7 cellular contexts compared by ENCODE assay signal in genomic region chr1:113947388-113948107, GRCh38. TPM values are rescaled to one million over a fixed set of nuclear protein-coding genes. Genes with fewer than 3 reads are reported as not detected.
DNase-seq lines count a peak whose midpoint lies in the region; ATAC-seq, FAIRE-seq and TF ChIP-seq lines count a peak whose summit lies in the region.

No MANE protein-coding gene starts in this region.

- no peak overlapping the region for H3K4me2 ChIP-seq in IMR-90 (ENCODE audit: low read depth, low read length)

- H2BK20ac ChIP-seq in IMR-90 (ENCODE audit: low read depth, low read length) = no peak overlapping the region

- intact Hi-C loops in IMR-90 (cut with micrococcal nuclease) = loop anchor here (5.0 kb wide), 1 partner anchor 110 kb away; no protein-coding TSS in a partner anchor

- no peak for TF ChIP-seq POLR2A in IMR-90 (IDR thresholded peaks at IDR 0.05; ENCODE audit: low read depth, low read length)

- H3K36me3 ChIP-seq in IMR-90 (ENCODE audit: control insufficient read depth, insufficient read depth, low read length) = peaks cover 6% of the 10 kb centered on the region; the same call in 1 of the 2 replicates

- POLR2A ChIA-PET in IMR-90 (lab: Charles Lee; ENCODE audit: unreplicated experiment) = no interaction called here
- POLR2A ChIA-PET in activated CD4-positive, alpha-beta memory T cell treated with anti-CD3 and anti-CD28 coated beads, Interleukin-2, amount 10 ng/mL, durations not matched to agents 7 days and 5 days (lab: Charles Lee) = interaction anchor here (0.6 to 3.0 kb wide), 10 partner anchors 9 to 394 kb away, joined by 3 to 62 read pairs (median 3); partner anchors contain the start of genes AP4B1, DCLRE1B, HIPK1 and RSBN1

- in situ Hi-C loops in IMR-90 (cut with MboI; ENCODE audit: low sequenced_read_pairs) = no loop called here

- peaks cover 3% of the 10 kb centered on the region for H3K9me3 Mint-ChIP-seq in activated CD4-positive, alpha-beta memory T cell treated with anti-CD3 and anti-CD28 coated beads, Interleukin-2, amount 10 ng/mL, durations not matched to agents 7 days and 5 days
- H3K9me3 Mint-ChIP-seq in immature natural killer cell = no peaks in the 10 kb centered on the region
- no peaks in the 10 kb centered on the region for H3K9me3 Mint-ChIP-seq in stimulated activated effector memory CD8-positive, alpha-beta T cell treated with anti-CD3 and anti-CD28 coated beads, Interleukin-12 subunit alpha, Interleukin-12 subunit beta, amount 100 ng/mL, for 72 hours

- no peak for TF ChIP-seq CTCF in IMR-90 (conservative IDR thresholded peaks at IDR 0.05; ENCODE audit: low read depth, low read length)

- no CpG with 5 or more reads among the region's 3 CpGs for WGBS in IMR-90 (ENCODE audit: extremely low coverage in 2 of 2, insufficient read length in 1 of 2), 2 experiments

- peaks cover 51% of the 10 kb centered on the region for H3K36me3 Mint-ChIP-seq in activated CD4-positive, alpha-beta memory T cell treated with anti-CD3 and anti-CD28 coated beads, Interleukin-2, amount 10 ng/mL, durations not matched to agents 7 days and 5 days (ENCODE audit: low read depth)
- H3K36me3 Mint-ChIP-seq in immature natural killer cell = peaks cover 4 to 18% (median 9%) of the 10 kb centered on the region in 3 donors
- H3K36me3 Mint-ChIP-seq in stimulated activated effector memory CD8-positive, alpha-beta T cell treated with anti-CD3 and anti-CD28 coated beads, Interleukin-12 subunit alpha, Interleukin-12 subunit beta, amount 100 ng/mL, for 72 hours = peaks cover 62% of the 10 kb centered on the region

- H2AFZ ChIP-seq in IMR-90 (replicated peaks; ENCODE audit: low read length, poor library complexity) = no peak overlapping the region

- H3K4me1 Mint-ChIP-seq in activated CD4-positive, alpha-beta memory T cell treated with anti-CD3 and anti-CD28 coated beads, Interleukin-2, amount 10 ng/mL, durations not matched to agents 7 days and 5 days = peaks cover 49% of the 10 kb centered on the region
- H3K4me1 Mint-ChIP-seq in immature natural killer cell = peaks cover 75 to 85% of the 10 kb centered on the region in 2 donors
- peaks cover 46% of the 10 kb centered on the region for H3K4me1 Mint-ChIP-seq in stimulated activated effector memory CD8-positive, alpha-beta T cell treated with anti-CD3 and anti-CD28 coated beads, Interleukin-12 subunit alpha, Interleukin-12 subunit beta, amount 100 ng/mL, for 72 hours

- H3K27me3 ChIP-seq in IMR-90 (ENCODE audit: control insufficient read depth, insufficient read depth, low read length) = no peaks in the 10 kb centered on the region

- H3K4me3 ChIP-seq in IMR-90 (ENCODE audit: insufficient read depth, low read depth, low read length) = no peak overlapping the region

- H3K4ac ChIP-seq in IMR-90 (ENCODE audit: low read depth, low read length) = no peak overlapping the region

- H3K27ac ChIP-seq in IMR-90 (ENCODE audit: insufficient read depth, low read length) = no peak overlapping the region

- peak overlapping the region; percentile 37; the same call in 1 of the 2 replicates for H3K23ac ChIP-seq in IMR-90 (ENCODE audit: low read depth, low read length)

- H3K4me1 ChIP-seq in IMR-90 (ENCODE audit: control insufficient read depth, insufficient read depth, low read length) = peaks cover 7% of the 10 kb centered on the region

- peak overlapping the region; percentile 71 for H3K27ac Mint-ChIP-seq in activated CD4-positive, alpha-beta memory T cell treated with anti-CD3 and anti-CD28 coated beads, Interleukin-2, amount 10 ng/mL, durations not matched to agents 7 days and 5 days
- peak overlapping the region; percentile 79 to 93 (median 88) for H3K27ac Mint-ChIP-seq in immature natural killer cell
- peak overlapping the region; percentile 70 for H3K27ac Mint-ChIP-seq in stimulated activated effector memory CD8-positive, alpha-beta T cell treated with anti-CD3 and anti-CD28 coated beads, Interleukin-12 subunit alpha, Interleukin-12 subunit beta, amount 100 ng/mL, for 72 hours

- dilution Hi-C loops in IMR-90 (cut with HindIII; ENCODE audit: low sequenced_read_pairs, unreplicated experiment) = no loop called here

- no peak overlapping the region for H2BK15ac ChIP-seq in IMR-90 (ENCODE audit: low read depth, low read length)

- H3K14ac ChIP-seq in IMR-90 (replicated peaks; ENCODE audit: low read depth, low read length) = peak overlapping the region; percentile 24; the same call in 1 of the 2 replicates

- CTCF ChIA-PET in IMR-90 (lab: Yijun Ruan, JAX) = interaction anchor here (1.2 to 1.5 kb wide), 2 partner anchors 10 to 11 kb away, joined by 3 to 5 read pairs; no protein-coding TSS in a partner anchor
- CTCF ChIA-PET in activated CD4-positive, alpha-beta memory T cell treated with anti-CD3 and anti-CD28 coated beads, Interleukin-2, amount 10 ng/mL, durations not matched to agents 7 days and 5 days (lab: Charles Lee) = interaction anchor here (0.6 to 2.4 kb wide), 11 partner anchors 9 to 206 kb away, joined by 3 to 19 read pairs (median 5); partner anchors contain the start of gene HIPK1

- peak overlapping the region; percentile 6 for H3K4me3 Mint-ChIP-seq in activated CD4-positive, alpha-beta memory T cell treated with anti-CD3 and anti-CD28 coated beads, Interleukin-2, amount 10 ng/mL, durations not matched to agents 7 days and 5 days
- H3K4me3 Mint-ChIP-seq in immature natural killer cell = peak overlapping the region; percentile 47 to 70 (median 56)
- peak overlapping the region; percentile 58 for H3K4me3 Mint-ChIP-seq in stimulated activated effector memory CD8-positive, alpha-beta T cell treated with anti-CD3 and anti-CD28 coated beads, Interleukin-12 subunit alpha, Interleukin-12 subunit beta, amount 100 ng/mL, for 72 hours

- BruUV-seq in IMR-90 (replicated peaks; lab: Mats Ljungman, UMichigan) = no TSS peak

- H2AK9ac ChIP-seq in IMR-90 (replicated peaks; ENCODE audit: low read depth, low read length, poor library complexity) = no peak overlapping the region

- ATAC-seq in IMR-90 (ENCODE audit: low read depth) = no peak; the same call in 1 of the 2 replicates
- no peak for ATAC-seq in stimulated activated effector memory CD8-positive, alpha-beta T cell treated with anti-CD3 and anti-CD28 coated beads, Interleukin-12 subunit alpha, Interleukin-12 subunit beta, amount 100 ng/mL, for 72 hours
- no peak for ATAC-seq in GM18867 (IDR thresholded peaks at IDR 0.05; ENCODE audit: unreplicated experiment)

- peaks cover 29 to 53% of the 10 kb centered on the region in 2 experiments for H3K79me1 ChIP-seq in IMR-90 (ENCODE audit: low read depth in 1 of 2, low read length in 2 of 2)

- H2BK120ac ChIP-seq in IMR-90 (ENCODE audit: low read depth, low read length) = no peak overlapping the region

- H4K5ac ChIP-seq in IMR-90 (ENCODE audit: low read depth, low read length) = peak overlapping the region; percentile 11; the same call in 1 of the 2 replicates

- no peak for TF ChIP-seq RAD21 in IMR-90 (IDR thresholded peaks at IDR 0.05; ENCODE audit: low read length)

- H3K27me3 Mint-ChIP-seq in activated CD4-positive, alpha-beta memory T cell treated with anti-CD3 and anti-CD28 coated beads, Interleukin-2, amount 10 ng/mL, durations not matched to agents 7 days and 5 days = no peaks in the 10 kb centered on the region
- H3K27me3 Mint-ChIP-seq in immature natural killer cell (ENCODE audit: low read depth in 3 of 3) = peaks cover 2 to 8% (median 8%) of the 10 kb centered on the region in 3 donors

- peaks cover 14% of the 10 kb centered on the region; the same call in 1 of the 2 replicates for H4K20me1 ChIP-seq in IMR-90 (ENCODE audit: insufficient read depth, low read length)

- H2BK5ac ChIP-seq in IMR-90 (ENCODE audit: low read depth, low read length, poor library complexity, severe bottlenecking) = no peak overlapping the region

- peaks cover 3% of the 10 kb centered on the region; the same call in 1 of the 2 replicates for H3K9me1 ChIP-seq in IMR-90 (ENCODE audit: insufficient read depth, low read length)

- H4K91ac ChIP-seq in IMR-90 (ENCODE audit: insufficient read depth, low read depth, low read length) = no peak overlapping the region

- no peaks in the 10 kb centered on the region for H3K9me3 ChIP-seq in IMR-90 (ENCODE audit: control insufficient read depth, insufficient read depth, low read length)

- H3K56ac ChIP-seq in IMR-90 (ENCODE audit: extremely low read depth, insufficient read depth, low read length) = no peak overlapping the region

- no peak overlapping the region for H2AK5ac ChIP-seq in IMR-90 (ENCODE audit: low read depth, low read length)

- no peak for DNase-seq in IMR-90
- no peak for DNase-seq in activated CD4-positive, alpha-beta memory T cell treated with anti-CD3 and anti-CD28 coated beads, Interleukin-2, amount 10 ng/mL, durations not matched to agents 7 days and 5 days
- DNase-seq in immature natural killer cell = peak in 1 of 3 donors; percentile 24
- no peak for DNase-seq in stimulated activated effector memory CD8-positive, alpha-beta T cell treated with anti-CD3 and anti-CD28 coated beads, Interleukin-12 subunit alpha, Interleukin-12 subunit beta, amount 100 ng/mL, for 72 hours (ENCODE audit: low spot score in 2 of 2)
- no peak for DNase-seq in HTR-8/SVneo (ENCODE audit: insufficient read length, low spot score)
- no peak for DNase-seq in GM19240 (ENCODE audit: insufficient read length, low spot score)

- FAIRE-seq in HTR-8/SVneo (lab: Jason Lieb, UNC) = no peak

- H3K18ac ChIP-seq in IMR-90 (ENCODE audit: low read depth, low read length) = no peak overlapping the region

- no peak overlapping the region for H3K9ac ChIP-seq in IMR-90 (ENCODE audit: low read depth, low read length)

- no peak overlapping the region for H4K8ac ChIP-seq in IMR-90 (ENCODE audit: low read depth in 2 of 2, low read length in 2 of 2)

RNA-seq across cellular contexts. Expression of gene HIPK1, which starts 18.4 kb away (rescaled TPM):
- 25.3 and 33.9 TPM in 2 replicates for total RNA-seq in IMR-90 (2012; rRNA removed)
- polyA plus RNA-seq in IMR-90 (2012; rRNA removed) (15.1 and 15.3 TPM in 2 replicates), immature natural killer cell (10 to 100 TPM in 2 of 3 donors, 1 to 10 TPM in 1; 4.3 to 27.5 (median 12.7) TPM)
- polyA plus RNA-seq in IMR-90 (2012; cell fraction: cytosol; rRNA removed) = 3.0 and 9.2 TPM in 2 replicates
- polyA plus RNA-seq in IMR-90 (2012; cell fraction: nucleus; rRNA removed; ENCODE audit: low replicate concordance) = 17.7 and 21.3 TPM in 2 replicates
- total RNA-seq in activated CD4-positive, alpha-beta memory T cell treated with anti-CD3 and anti-CD28 coated beads, Interleukin-2, amount 10 ng/mL, durations not matched to agents 7 days and 5 days = 10 to 100 TPM; 89.5 to 92.5 TPM

RNA-seq across cellular contexts. Expression of gene OLFML3, which starts 31.7 kb away (rescaled TPM):
- total RNA-seq in IMR-90 (2012; rRNA removed) = 37.8 and 40.9 TPM in 2 replicates
- polyA plus RNA-seq in IMR-90 (2012; rRNA removed) = 66.6 and 71.3 TPM in 2 replicates
- polyA plus RNA-seq in IMR-90 (2012; cell fraction: cytosol; rRNA removed) = 58.3 and 69.7 TPM in 2 replicates
- polyA plus RNA-seq in IMR-90 (2012; cell fraction: nucleus; rRNA removed; ENCODE audit: low replicate concordance) = 25.9 and 31.7 TPM in 2 replicates
- under 1 TPM; 0.20 to 0.45 TPM for total RNA-seq in activated CD4-positive, alpha-beta memory T cell treated with anti-CD3 and anti-CD28 coated beads, Interleukin-2, amount 10 ng/mL, durations not matched to agents 7 days and 5 days
- under 1 TPM in 1 of 3 donors, not detected in 2; 0.11 TPM for polyA plus RNA-seq in immature natural killer cell

RNA-seq across cellular contexts. Expression of gene DCLRE1B, which starts 42.4 kb away (rescaled TPM):
- total RNA-seq in IMR-90 (2012; rRNA removed) = 6.1 TPM in 2 replicates
- 4.4 and 4.9 TPM in 2 replicates for polyA plus RNA-seq in IMR-90 (2012; rRNA removed)
- polyA plus RNA-seq in IMR-90 (2012; cell fraction: cytosol; rRNA removed) = 2.6 and 2.7 TPM in 2 replicates
- polyA plus RNA-seq in IMR-90 (2012; cell fraction: nucleus; rRNA removed; ENCODE audit: low replicate concordance) = 1.1 and 1.4 TPM in 2 replicates
- total RNA-seq in activated CD4-positive, alpha-beta memory T cell treated with anti-CD3 and anti-CD28 coated beads, Interleukin-2, amount 10 ng/mL, durations not matched to agents 7 days and 5 days = 10 to 100 TPM; 13.2 to 14.4 TPM
- polyA plus RNA-seq in immature natural killer cell = 1 to 10 TPM; 2.0 to 8.4 (median 6.6) TPM

RNA-seq across cellular contexts. Expression of gene AP4B1, which starts 42.9 kb away (rescaled TPM):
- 16.7 and 18.1 TPM in 2 replicates for total RNA-seq in IMR-90 (2012; rRNA removed)
- 11.7 and 15.6 TPM in 2 replicates for polyA plus RNA-seq in IMR-90 (2012; rRNA removed)
- polyA plus RNA-seq in IMR-90 (2012; cell fraction: cytosol; rRNA removed) = 2.7 and 6.6 TPM in 2 replicates
- 9.4 and 58.1 TPM in 2 replicates for polyA plus RNA-seq in IMR-90 (2012; cell fraction: nucleus; rRNA removed; ENCODE audit: low replicate concordance)
- 10 to 100 TPM; 53.7 to 56.7 TPM for total RNA-seq in activated CD4-positive, alpha-beta memory T cell treated with anti-CD3 and anti-CD28 coated beads, Interleukin-2, amount 10 ng/mL, durations not matched to agents 7 days and 5 days
- 10 to 100 TPM in 2 of 3 donors, 1 to 10 TPM in 1; 9.7 to 21.6 (median 18.6) TPM for polyA plus RNA-seq in immature natural killer cell

Comparison
In these comparisons a context has a peak if more than half of its experiments do, and no peak if none do; other contexts are left out.
1. H3K4me3 Mint-ChIP-seq: peak in every context shown above with its lines; median percentile 58 in stimulated activated effector memory CD8-positive, alpha-beta T cell treated with anti-CD3 and anti-CD28 coated beads, Interleukin-12 subunit alpha, Interleukin-12 subunit beta, amount 100 ng/mL, for 72 hours; 56 in immature natural killer cell; 6 in activated CD4-positive, alpha-beta memory T cell treated with anti-CD3 and anti-CD28 coated beads, Interleukin-2, amount 10 ng/mL, durations not matched to agents 7 days and 5 days.
2. RNA of gene OLFML3, which starts 31.7 kb away (total RNA-seq): 37.8 to 40.9 TPM in IMR-90; 0.20 to 0.45 TPM in activated CD4-positive, alpha-beta memory T cell treated with anti-CD3 and anti-CD28 coated beads, Interleukin-2, amount 10 ng/mL, durations not matched to agents 7 days and 5 days; every median in the first group is over 10 times any median in the second.
3. Peak in every context shown above with its lines, with median percentiles within 50 percentile points of each other: H3K27ac Mint-ChIP-seq.